1 cellular context compared by ENCODE assay signal in the genomic region with DNA sequence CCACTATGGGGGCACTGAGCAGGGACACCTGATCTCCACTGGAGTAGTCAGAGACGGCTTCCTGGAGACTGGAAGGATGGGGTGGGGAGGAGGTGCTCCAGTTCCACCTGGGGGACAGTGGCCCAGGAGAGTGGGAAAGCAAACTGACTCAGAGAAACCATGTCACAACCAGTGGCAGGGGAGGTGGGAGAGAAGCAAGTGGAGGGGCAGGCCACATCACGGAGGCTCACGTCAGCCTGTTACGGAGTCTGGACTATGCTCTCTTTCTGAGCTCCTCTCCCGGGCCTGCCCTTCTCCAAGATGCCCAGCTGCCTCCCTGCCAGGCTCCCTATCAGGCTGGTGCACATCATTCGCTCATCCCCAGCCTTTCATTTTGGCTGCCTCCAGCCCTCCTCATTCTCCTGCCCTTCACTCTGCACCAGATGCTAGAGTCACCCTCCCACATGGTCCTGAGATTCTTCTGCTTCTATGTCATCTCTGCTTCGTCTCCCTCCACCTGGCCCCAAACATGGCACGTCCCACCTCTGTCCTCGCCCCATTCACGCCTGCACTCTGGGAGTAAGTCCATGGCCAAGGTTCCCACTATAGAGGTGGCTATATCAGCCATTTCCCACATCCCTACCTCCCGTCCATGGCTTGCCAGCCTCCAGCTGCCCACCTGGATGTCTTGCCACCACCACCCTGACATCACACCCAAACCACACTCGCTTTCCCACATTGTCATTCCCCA.
TF ChIP-seq lines count a peak whose summit lies in the region.

No MANE protein-coding gene starts in this region.

TF ChIP-seq in H1, 55 proteins besides CTCF, POLR2A, EP300 and RAD21 (continued from another document):
- TF ChIP-seq, protein P1, sequence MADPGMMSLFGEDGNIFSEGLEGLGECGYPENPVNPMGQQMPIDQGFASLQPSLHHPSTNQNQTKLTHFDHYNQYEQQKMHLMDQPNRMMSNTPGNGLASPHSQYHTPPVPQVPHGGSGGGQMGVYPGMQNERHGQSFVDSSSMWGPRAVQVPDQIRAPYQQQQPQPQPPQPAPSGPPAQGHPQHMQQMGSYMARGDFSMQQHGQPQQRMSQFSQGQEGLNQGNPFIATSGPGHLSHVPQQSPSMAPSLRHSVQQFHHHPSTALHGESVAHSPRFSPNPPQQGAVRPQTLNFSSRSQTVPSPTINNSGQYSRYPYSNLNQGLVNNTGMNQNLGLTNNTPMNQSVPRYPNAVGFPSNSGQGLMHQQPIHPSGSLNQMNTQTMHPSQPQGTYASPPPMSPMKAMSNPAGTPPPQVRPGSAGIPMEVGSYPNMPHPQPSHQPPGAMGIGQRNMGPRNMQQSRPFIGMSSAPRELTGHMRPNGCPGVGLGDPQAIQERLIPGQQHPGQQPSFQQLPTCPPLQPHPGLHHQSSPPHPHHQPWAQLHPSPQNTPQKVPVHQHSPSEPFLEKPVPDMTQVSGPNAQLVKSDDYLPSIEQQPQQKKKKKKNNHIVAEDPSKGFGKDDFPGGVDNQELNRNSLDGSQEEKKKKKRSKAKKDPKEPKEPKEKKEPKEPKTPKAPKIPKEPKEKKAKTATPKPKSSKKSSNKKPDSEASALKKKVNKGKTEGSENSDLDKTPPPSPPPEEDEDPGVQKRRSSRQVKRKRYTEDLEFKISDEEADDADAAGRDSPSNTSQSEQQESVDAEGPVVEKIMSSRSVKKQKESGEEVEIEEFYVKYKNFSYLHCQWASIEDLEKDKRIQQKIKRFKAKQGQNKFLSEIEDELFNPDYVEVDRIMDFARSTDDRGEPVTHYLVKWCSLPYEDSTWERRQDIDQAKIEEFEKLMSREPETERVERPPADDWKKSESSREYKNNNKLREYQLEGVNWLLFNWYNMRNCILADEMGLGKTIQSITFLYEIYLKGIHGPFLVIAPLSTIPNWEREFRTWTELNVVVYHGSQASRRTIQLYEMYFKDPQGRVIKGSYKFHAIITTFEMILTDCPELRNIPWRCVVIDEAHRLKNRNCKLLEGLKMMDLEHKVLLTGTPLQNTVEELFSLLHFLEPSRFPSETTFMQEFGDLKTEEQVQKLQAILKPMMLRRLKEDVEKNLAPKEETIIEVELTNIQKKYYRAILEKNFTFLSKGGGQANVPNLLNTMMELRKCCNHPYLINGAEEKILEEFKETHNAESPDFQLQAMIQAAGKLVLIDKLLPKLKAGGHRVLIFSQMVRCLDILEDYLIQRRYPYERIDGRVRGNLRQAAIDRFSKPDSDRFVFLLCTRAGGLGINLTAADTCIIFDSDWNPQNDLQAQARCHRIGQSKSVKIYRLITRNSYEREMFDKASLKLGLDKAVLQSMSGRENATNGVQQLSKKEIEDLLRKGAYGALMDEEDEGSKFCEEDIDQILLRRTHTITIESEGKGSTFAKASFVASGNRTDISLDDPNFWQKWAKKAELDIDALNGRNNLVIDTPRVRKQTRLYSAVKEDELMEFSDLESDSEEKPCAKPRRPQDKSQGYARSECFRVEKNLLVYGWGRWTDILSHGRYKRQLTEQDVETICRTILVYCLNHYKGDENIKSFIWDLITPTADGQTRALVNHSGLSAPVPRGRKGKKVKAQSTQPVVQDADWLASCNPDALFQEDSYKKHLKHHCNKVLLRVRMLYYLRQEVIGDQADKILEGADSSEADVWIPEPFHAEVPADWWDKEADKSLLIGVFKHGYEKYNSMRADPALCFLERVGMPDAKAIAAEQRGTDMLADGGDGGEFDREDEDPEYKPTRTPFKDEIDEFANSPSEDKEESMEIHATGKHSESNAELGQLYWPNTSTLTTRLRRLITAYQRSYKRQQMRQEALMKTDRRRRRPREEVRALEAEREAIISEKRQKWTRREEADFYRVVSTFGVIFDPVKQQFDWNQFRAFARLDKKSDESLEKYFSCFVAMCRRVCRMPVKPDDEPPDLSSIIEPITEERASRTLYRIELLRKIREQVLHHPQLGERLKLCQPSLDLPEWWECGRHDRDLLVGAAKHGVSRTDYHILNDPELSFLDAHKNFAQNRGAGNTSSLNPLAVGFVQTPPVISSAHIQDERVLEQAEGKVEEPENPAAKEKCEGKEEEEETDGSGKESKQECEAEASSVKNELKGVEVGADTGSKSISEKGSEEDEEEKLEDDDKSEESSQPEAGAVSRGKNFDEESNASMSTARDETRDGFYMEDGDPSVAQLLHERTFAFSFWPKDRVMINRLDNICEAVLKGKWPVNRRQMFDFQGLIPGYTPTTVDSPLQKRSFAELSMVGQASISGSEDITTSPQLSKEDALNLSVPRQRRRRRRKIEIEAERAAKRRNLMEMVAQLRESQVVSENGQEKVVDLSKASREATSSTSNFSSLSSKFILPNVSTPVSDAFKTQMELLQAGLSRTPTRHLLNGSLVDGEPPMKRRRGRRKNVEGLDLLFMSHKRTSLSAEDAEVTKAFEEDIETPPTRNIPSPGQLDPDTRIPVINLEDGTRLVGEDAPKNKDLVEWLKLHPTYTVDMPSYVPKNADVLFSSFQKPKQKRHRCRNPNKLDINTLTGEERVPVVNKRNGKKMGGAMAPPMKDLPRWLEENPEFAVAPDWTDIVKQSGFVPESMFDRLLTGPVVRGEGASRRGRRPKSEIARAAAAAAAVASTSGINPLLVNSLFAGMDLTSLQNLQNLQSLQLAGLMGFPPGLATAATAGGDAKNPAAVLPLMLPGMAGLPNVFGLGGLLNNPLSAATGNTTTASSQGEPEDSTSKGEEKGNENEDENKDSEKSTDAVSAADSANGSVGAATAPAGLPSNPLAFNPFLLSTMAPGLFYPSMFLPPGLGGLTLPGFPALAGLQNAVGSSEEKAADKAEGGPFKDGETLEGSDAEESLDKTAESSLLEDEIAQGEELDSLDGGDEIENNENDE (IDR thresholded peaks at IDR 0.05; ENCODE audit: insufficient replicate concordance, low read length), result no peak
- no peak for TF ChIP-seq CTBP2 (IDR thresholded peaks at IDR 0.05; ENCODE audit: borderline replicate concordance, insufficient read depth, insufficient read length, low read length)
- no peak for TF ChIP-seq KDM1A (IDR thresholded peaks at IDR 0.05; ENCODE audit: borderline replicate concordance, low read length)
- TF ChIP-seq MAFK (IDR thresholded peaks at IDR 0.05; ENCODE audit: low read depth, low read length), result no peak
- no peak for TF ChIP-seq NRF1 (IDR thresholded peaks at IDR 0.05; ENCODE audit: low read depth, low read length)
- no peak for TF ChIP-seq TEAD4 (IDR thresholded peaks at IDR 0.05; ENCODE audit: low read depth, low read length)
- no peak for TF ChIP-seq SUZ12 (IDR thresholded peaks at IDR 0.05; ENCODE audit: low read length)
- TF ChIP-seq ASH2L (IDR thresholded peaks at IDR 0.05; ENCODE audit: low read length), result no peak
- no peak for TF ChIP-seq SP2 (IDR thresholded peaks at IDR 0.05; ENCODE audit: low read length)
- no peak for TF ChIP-seq YY1 (IDR thresholded peaks at IDR 0.05; ENCODE audit: low read depth, low read length)
- no peak for TF ChIP-seq HDAC6 (IDR thresholded peaks at IDR 0.05; ENCODE audit: low read depth, low read length)
- no peak for TF ChIP-seq SIX5 (IDR thresholded peaks at IDR 0.05; ENCODE audit: low read depth, low read length)
